Comparison of ENCODE assay signal across 5 cellular contexts in genomic region chr11:67637441-67637840, GRCh38. TPM values are rescaled to one million over a fixed set of nuclear protein-coding genes. Genes with fewer than 3 reads are reported as not detected.
"Had no signal": no experiment of that assay in that cellular context is flagged by ENCODE, and none has a peak within 500 bp of the region (broad histone marks: within the 10 kb centered on the region; RNA-seq: fewer than 3 reads in every experiment).

No MANE protein-coding gene starts in this region.

RNA-seq across cellular contexts. Expression of gene TBX10, which starts 2.1 kb away (rescaled TPM):
- total RNA-seq: LHCN-M2, SJSA1, T-cell had no signal

RNA-seq across cellular contexts. Expression of gene ACY3, which starts 13.1 kb away (rescaled TPM):
- total RNA-seq: Right ventricle myocardium superior, SJSA1 had no signal

RNA-seq across cellular contexts. Expression of gene ALDH3B2, which starts 37.0 kb away (rescaled TPM):
- total RNA-seq: HT-29, LHCN-M2, Right ventricle myocardium superior, SJSA1, T-cell had no signal
